Comparison of ENCODE assay signal across 19 cellular contexts in genomic region chr14:35223927-35224326, GRCh38.
DNase-seq lines count a peak whose midpoint lies in the region; ATAC-seq, FAIRE-seq and TF ChIP-seq lines count a peak whose summit lies in the region.
"Had no signal": no experiment of that assay in that cellular context is flagged by ENCODE, and none has a peak within 500 bp of the region (broad histone marks: within the 10 kb centered on the region; RNA-seq: fewer than 3 reads in every experiment).

No MANE protein-coding gene starts in this region.

- H2BK120ac ChIP-seq in mesenchymal stem cell (ENCODE audit: low read depth, low read length), result no peak overlapping the region

- peaks cover 9% of the 10 kb centered on the region for H3K79me1 ChIP-seq in mesenchymal stem cell (replicated peaks; ENCODE audit: low read length, poor library complexity, severe bottlenecking)

- no peaks in the 10 kb centered on the region for H3K9me1 ChIP-seq in endothelial cell of umbilical vein (replicated peaks; ENCODE audit: control insufficient read depth, extremely low read depth, insufficient read depth, low read length)

- H3K4me2 ChIP-seq in endothelial cell of umbilical vein (ENCODE audit: insufficient read depth, low read length) (no peak overlapping the region), mesenchymal stem cell (ENCODE audit: low read length, poor library complexity, severe bottlenecking) (no peak overlapping the region)

- peaks cover 38 to 50% of the 10 kb centered on the region in 2 donors for H3K4me1 Mint-ChIP-seq in natural killer cell treated with Interleukin-12 subunit alpha and Interleukin-12 subunit beta and Interleukin-15 and Interleukin-18, amount 100 ng/mL, for 72 hours (ENCODE audit: low read depth in 2 of 2)
- H3K4me1 Mint-ChIP-seq in stimulated activated memory B cell treated with anti-CD40 and anti-IgM and Interleukin-4, amounts not matched to agents 10 μg/mL and 1 μg/mL and 100 μg/mL, for 72 hours, result peaks cover under 1% of the 10 kb centered on the region

- H3K9me3 ChIP-seq in endothelial cell of umbilical vein (replicated peaks; ENCODE audit: control insufficient read depth, insufficient read depth, low read length) (no peaks in the 10 kb centered on the region), mesenchymal stem cell (ENCODE audit: control insufficient read depth, low read length) (no peaks in the 10 kb centered on the region)

- H3K4me3 ChIP-seq in endothelial cell of umbilical vein (replicated peaks in 1 of 3; ENCODE audit: insufficient read depth in 1 of 3, low read depth in 1 of 3, low read length in 3 of 3), result no peak overlapping the region
- no peak overlapping the region for H3K4me3 ChIP-seq in mesenchymal stem cell (ENCODE audit: insufficient read depth in 1 of 2, low read depth in 1 of 2, low read length in 2 of 2)

- H2BK15ac ChIP-seq in mesenchymal stem cell (ENCODE audit: low read depth, poor library complexity, severe bottlenecking), result no peak overlapping the region

- H3K27me3 Mint-ChIP-seq in natural killer cell treated with Interleukin-12 subunit alpha and Interleukin-12 subunit beta and Interleukin-15 and Interleukin-18, amount 100 ng/mL, for 72 hours, result no peaks in the 10 kb centered on the region
- no peaks in the 10 kb centered on the region for H3K27me3 Mint-ChIP-seq in stimulated activated memory B cell treated with anti-CD40 and anti-IgM and Interleukin-4, amounts not matched to agents 10 μg/mL and 1 μg/mL and 100 μg/mL, for 72 hours

- H2BK12ac ChIP-seq in mesenchymal stem cell (ENCODE audit: low read length in 2 of 2), result no peak overlapping the region

- BruUV-seq in endothelial cell of umbilical vein (replicated peaks; lab: Mats Ljungman, UMichigan), result no TSS peak

- CTCF ChIA-PET in endothelial cell of umbilical vein (lab: Charles Lee), result interaction anchor here (0.9 to 4.3 kb wide), 4 partner anchors 9 to 187 kb away, joined by 3 to 25 read pairs (median 3); no protein-coding TSS in a partner anchor

- no peak overlapping the region for H3K18ac ChIP-seq in mesenchymal stem cell (ENCODE audit: low read depth in 1 of 2, low read length in 2 of 2)

- H3K36me3 ChIP-seq in endothelial cell of umbilical vein (ENCODE audit: control insufficient read depth in 2 of 2, extremely low read depth in 1 of 2, insufficient read depth in 2 of 2, low read length in 2 of 2) (no peaks in the 10 kb centered on the region), mesenchymal stem cell (ENCODE audit: control insufficient read depth in 1 of 2, insufficient read depth in 2 of 2, low read depth in 1 of 2, low read length in 2 of 2) (peaks cover 0 to 12% of the 10 kb centered on the region in 2 experiments)

- no peak overlapping the region for H4K8ac ChIP-seq in mesenchymal stem cell (ENCODE audit: low read length)

- H3K79me2 ChIP-seq in endothelial cell of umbilical vein (ENCODE audit: control insufficient read depth, insufficient read depth, low read length), result no peaks in the 10 kb centered on the region

- peaks cover 16% of the 10 kb centered on the region for H3K36me3 Mint-ChIP-seq in natural killer cell treated with Interleukin-12 subunit alpha and Interleukin-12 subunit beta and Interleukin-15 and Interleukin-18, amount 100 ng/mL, for 72 hours
- H3K36me3 Mint-ChIP-seq in stimulated activated memory B cell treated with anti-CD40 and anti-IgM and Interleukin-4, amounts not matched to agents 10 μg/mL and 1 μg/mL and 100 μg/mL, for 72 hours, result peaks cover 29% of the 10 kb centered on the region

- no peak overlapping the region for H2AK5ac ChIP-seq in mesenchymal stem cell (ENCODE audit: low read length, severe bottlenecking)

- H3K4ac ChIP-seq in mesenchymal stem cell (ENCODE audit: low read depth in 1 of 2, low read length in 2 of 2), result no peak overlapping the region

- H4K91ac ChIP-seq in mesenchymal stem cell (ENCODE audit: low read length), result no peak overlapping the region

- no peak for TF ChIP-seq CTCF in endothelial cell of umbilical vein (IDR thresholded peaks at IDR 0.05; ENCODE audit: extremely low read depth in 1 of 2, insufficient read depth in 1 of 2, low read depth in 1 of 2, low read length in 2 of 2)

- POLR2A ChIA-PET in endothelial cell of umbilical vein (lab: Charles Lee), result no interaction called here

- no peak overlapping the region for H3K27ac ChIP-seq in endothelial cell of umbilical vein (ENCODE audit: insufficient read depth, low read depth, low read length)
- no peak overlapping the region for H3K27ac ChIP-seq in mesenchymal stem cell (ENCODE audit: low read length, poor library complexity, severe bottlenecking)

- H3K27ac Mint-ChIP-seq in natural killer cell treated with Interleukin-12 subunit alpha and Interleukin-12 subunit beta and Interleukin-15 and Interleukin-18, amount 100 ng/mL, for 72 hours, result peak overlapping the region; percentile 82 to 91
- H3K27ac Mint-ChIP-seq in stimulated activated memory B cell treated with anti-CD40 and anti-IgM and Interleukin-4, amounts not matched to agents 10 μg/mL and 1 μg/mL and 100 μg/mL, for 72 hours, result no peak overlapping the region

- intact Hi-C loops in endothelial cell of umbilical vein (cut with micrococcal nuclease), result no loop called here

- no peak overlapping the region for H2BK5ac ChIP-seq in mesenchymal stem cell (ENCODE audit: low read depth, low read length, poor library complexity, severe bottlenecking)

- no peak for TF ChIP-seq POLR2A in endothelial cell of umbilical vein (IDR thresholded peaks at IDR 0.05; ENCODE audit: low read depth, low read length)

- H3K23ac ChIP-seq in mesenchymal stem cell (ENCODE audit: low read length in 2 of 2), result no peak overlapping the region

- no peak for FAIRE-seq in endothelial cell of umbilical vein (lab: Jason Lieb, UNC)
- FAIRE-seq: GM12891 had no signal

- H2AFZ ChIP-seq in endothelial cell of umbilical vein (ENCODE audit: low read depth, low read length), result no peak overlapping the region
- H2AFZ ChIP-seq in mesenchymal stem cell (ENCODE audit: low read depth, low read length), result no peak overlapping the region

- no peaks in the 10 kb centered on the region for H3K27me3 ChIP-seq in endothelial cell of umbilical vein (ENCODE audit: control insufficient read depth in 2 of 2, insufficient read depth in 2 of 2, low read length in 2 of 2)
- no peaks in the 10 kb centered on the region for H3K27me3 ChIP-seq in mesenchymal stem cell (ENCODE audit: control insufficient read depth in 1 of 2, insufficient read depth in 1 of 2, low read length in 2 of 2)

- H3K4me1 ChIP-seq in endothelial cell of umbilical vein (ENCODE audit: control insufficient read depth, extremely low read depth, insufficient read depth, low read length), result peaks cover 3% of the 10 kb centered on the region
- peaks cover 5% of the 10 kb centered on the region for H3K4me1 ChIP-seq in mesenchymal stem cell (ENCODE audit: control insufficient read depth, insufficient read depth, low read depth, low read length)

- no peaks in the 10 kb centered on the region for H4K20me1 ChIP-seq in endothelial cell of umbilical vein (replicated peaks; ENCODE audit: control insufficient read depth, extremely low read depth, insufficient read depth, low read length)

- H3K9ac ChIP-seq in endothelial cell of umbilical vein (replicated peaks; ENCODE audit: extremely low read depth, insufficient read depth, low read length), result no peak overlapping the region
- no peak overlapping the region for H3K9ac ChIP-seq in mesenchymal stem cell (ENCODE audit: low read length)

- dilution Hi-C loops in endothelial cell of umbilical vein (cut with MboI; ENCODE audit: extremely low pct_ligation_motif_present, low sequenced_read_pairs), result no loop called here

- no peaks in the 10 kb centered on the region for H3K9me3 Mint-ChIP-seq in natural killer cell treated with Interleukin-12 subunit alpha and Interleukin-12 subunit beta and Interleukin-15 and Interleukin-18, amount 100 ng/mL, for 72 hours
- H3K9me3 Mint-ChIP-seq in stimulated activated memory B cell treated with anti-CD40 and anti-IgM and Interleukin-4, amounts not matched to agents 10 μg/mL and 1 μg/mL and 100 μg/mL, for 72 hours, result no peaks in the 10 kb centered on the region

- no peak overlapping the region for H3K14ac ChIP-seq in mesenchymal stem cell (ENCODE audit: low read length in 2 of 2)

- peak overlapping the region; percentile 30 for H3K4me3 Mint-ChIP-seq in natural killer cell treated with Interleukin-12 subunit alpha and Interleukin-12 subunit beta and Interleukin-15 and Interleukin-18, amount 100 ng/mL, for 72 hours
- no peak overlapping the region for H3K4me3 Mint-ChIP-seq in stimulated activated memory B cell treated with anti-CD40 and anti-IgM and Interleukin-4, amounts not matched to agents 10 μg/mL and 1 μg/mL and 100 μg/mL, for 72 hours

- peak; percentile 23 for DNase-seq in ELR (ENCODE audit: low read depth)
- peak; percentile 31 for DNase-seq in MV-4-11 (lab: John Stamatoyannopoulos, UW)
- DNase-seq in endothelial cell of umbilical vein (ENCODE audit: low read depth, low spot score), result peak; percentile 32
- no peak for DNase-seq in natural killer cell treated with Interleukin-12 subunit alpha and Interleukin-12 subunit beta and Interleukin-15 and Interleukin-18, amount 100 ng/mL, for 72 hours (ENCODE audit: low spot score)
- DNase-seq in mesenchymal stem cell, result no peak
- DNase-seq: C1 segment of cervical spinal cord, DND-41, GF-D8, GOT3, KG1, NCI-H1105, NCI-H187, NCI-H345, OCI-M1, RPMI8226, SIG-M5 had no signal

- ATAC-seq in natural killer cell treated with Interleukin-12 subunit alpha and Interleukin-12 subunit beta and Interleukin-15 and Interleukin-18, amount 100 ng/mL, for 72 hours, result no peak
- no peak for ATAC-seq in stimulated activated memory B cell treated with anti-CD40 and anti-IgM and Interleukin-4, amounts not matched to agents 10 μg/mL and 1 μg/mL and 100 μg/mL, for 72 hours
- ATAC-seq in HG03196 (IDR thresholded peaks at IDR 0.05; ENCODE audit: unreplicated experiment), result no peak

TF ChIP-seq in endothelial cell of umbilical vein, 7 proteins besides CTCF, POLR2A, EP300 and RAD21:
- TF ChIP-seq FOS (IDR thresholded peaks at IDR 0.05; ENCODE audit: borderline replicate concordance, insufficient read depth, low read length), result peak; percentile 20
- no peak for TF ChIP-seq POLR2AphosphoS5 (IDR thresholded peaks at IDR 0.05; ENCODE audit: insufficient read depth, low read depth, low read length)

Comparison
In these comparisons a context has a peak if more than half of its experiments do, and no peak if none do; other contexts are left out.
1. DNase-seq: peak in ELR (single experiment), MV-4-11 (single experiment) and endothelial cell of umbilical vein (single experiment); none in natural killer cell treated with Interleukin-12 subunit alpha and Interleukin-12 subunit beta and Interleukin-15 and Interleukin-18, amount 100 ng/mL, for 72 hours (single experiment) and mesenchymal stem cell (single experiment).